In genomic region chr6:32132110-32132509, GRCh38 we compare ENCODE assay signal across 15 cellular contexts. TPM values are rescaled to one million over a fixed set of nuclear protein-coding genes. Genes with fewer than 3 reads are reported as not detected.
"Had no signal": no experiment of that assay in that cellular context is flagged by ENCODE, and none has a peak within 500 bp of the region (broad histone marks: within the 10 kb centered on the region; RNA-seq: fewer than 3 reads in every experiment).

No MANE protein-coding gene starts in this region.

- H3K4me3 Mint-ChIP-seq: dendritic cell treated with granulocyte-macrophage colony-stimulating factor and Interleukin-4, amounts not matched to agents 40 ng/mL and 50 ng/mL, for 4 days had no signal

- H3K27ac Mint-ChIP-seq: activated CD8-positive, alpha-beta T cell treated with anti-CD3 and anti-CD28 coated beads, Interleukin-2, amount 10 ng/mL, durations not matched to agents 7 days and 5 days; dendritic cell treated with granulocyte-macrophage colony-stimulating factor and Interleukin-4, amounts not matched to agents 40 ng/mL and 50 ng/mL, for 4 days; T-cell had no signal

- ATAC-seq: activated CD8-positive, alpha-beta T cell treated with anti-CD3 and anti-CD28 coated beads, Interleukin-2, amount 10 ng/mL, durations not matched to agents 7 days and 5 days; body of pancreas; natural killer cell; sciatic nerve; T-cell had no signal

- H3K36me3 Mint-ChIP-seq: immature natural killer cell, natural killer cell had no signal

- H3K27me3 Mint-ChIP-seq: T-cell had no signal

- DNase-seq: activated CD8-positive, alpha-beta T cell treated with anti-CD3 and anti-CD28 coated beads, Interleukin-2, amount 10 ng/mL, durations not matched to agents 7 days and 5 days; activated naive CD4-positive, alpha-beta T cell treated with anti-CD3 and anti-CD28 coated beads, Interleukin-2, amount 50 U/mL, for 16 hours; amniotic stem cell; body of pancreas; cerebellar nuclear complex; foreskin fibroblast; immature natural killer cell; natural killer cell; stimulated activated CD4-positive, alpha-beta T cell treated with anti-CD3 and anti-CD28 coated beads, Interleukin-12 subunit alpha, Interleukin-12 subunit beta, amount 100 ng/mL, for 4 hours; stimulated activated naive CD4-positive, alpha-beta T cell treated with Interleukin-2 at 50 U/mL for 16 hours; T-cell; T1000; uterus had no signal

- H3K9me3 Mint-ChIP-seq: dendritic cell treated with granulocyte-macrophage colony-stimulating factor and Interleukin-4, amounts not matched to agents 40 ng/mL and 50 ng/mL, for 4 days; immature natural killer cell; natural killer cell; T-cell had no signal

RNA-seq across cellular contexts. Expression of gene PRRT1, which starts 19.6 kb away (rescaled TPM):
- total RNA-seq: body of pancreas had no signal
